Comparison of ENCODE assay signal across 14 cellular contexts in the genomic region with DNA sequence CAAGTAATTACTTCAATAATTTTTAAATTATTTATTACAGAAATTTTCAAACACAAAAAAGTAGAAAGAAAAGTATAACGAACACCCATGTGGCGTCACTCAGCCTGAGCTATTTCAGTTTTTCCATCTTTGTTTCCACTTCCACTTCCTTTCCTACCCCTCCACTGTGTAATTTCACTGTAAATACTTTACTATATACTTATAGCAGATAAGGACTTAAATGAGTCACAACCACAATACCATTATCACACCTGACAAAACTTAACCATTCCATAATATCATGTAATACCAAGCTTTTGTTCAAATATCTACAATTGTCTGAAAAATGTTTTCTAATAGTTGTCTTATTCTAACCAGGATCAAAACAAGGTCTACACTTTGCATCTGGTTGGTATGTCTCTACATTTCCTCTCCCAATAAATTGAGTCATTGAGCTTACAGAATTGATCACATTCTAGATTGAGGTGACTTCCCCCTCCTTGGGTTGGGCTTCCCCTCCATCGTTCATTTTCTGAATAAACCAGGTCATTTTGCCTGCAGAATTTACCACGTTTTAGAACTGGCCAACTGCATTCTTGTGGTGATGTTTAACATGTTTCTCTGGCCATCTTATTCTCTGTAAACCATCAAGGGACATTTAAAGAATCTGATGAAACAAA. TPM values are rescaled to one million over a fixed set of nuclear protein-coding genes. Genes with fewer than 3 reads are reported as not detected.
DNase-seq lines count a peak whose midpoint lies in the region; ATAC-seq and TF ChIP-seq lines count a peak whose summit lies in the region.
"Had no signal": no experiment of that assay in that cellular context is flagged by ENCODE, and none has a peak within 500 bp of the region (broad histone marks: within the 10 kb centered on the region; RNA-seq: fewer than 3 reads in every experiment).

No MANE protein-coding gene starts in this region.

- no peaks in the 10 kb centered on the region for H3K27me3 Mint-ChIP-seq in MCF 10A (ENCODE audit: insufficient read depth, unreplicated experiment)
- H3K27me3 Mint-ChIP-seq in chondrocyte (ENCODE audit: low read depth), result no peaks in the 10 kb centered on the region
- H3K27me3 Mint-ChIP-seq: type B pancreatic cell had no signal

- no peaks in the 10 kb centered on the region for H3K36me3 ChIP-seq in breast epithelium
- peaks cover 30% of the 10 kb centered on the region for H3K36me3 ChIP-seq in RWPE2 (ENCODE audit: low read depth)

- H3K4me3 Mint-ChIP-seq in MCF 10A (ENCODE audit: unreplicated experiment) (no peak overlapping the region), chondrocyte (ENCODE audit: unreplicated experiment) (no peak overlapping the region)
- H3K4me3 Mint-ChIP-seq: type B pancreatic cell had no signal

- H3K9me3 Mint-ChIP-seq in MCF 10A (ENCODE audit: unreplicated experiment), result no peaks in the 10 kb centered on the region
- peaks cover 18% of the 10 kb centered on the region for H3K9me3 Mint-ChIP-seq in chondrocyte (ENCODE audit: low read depth)

- H3K4me1 ChIP-seq in breast epithelium (no peaks in the 10 kb centered on the region), RWPE2 (ENCODE audit: insufficient read depth, poor library complexity, severe bottlenecking) (peaks cover 38% of the 10 kb centered on the region)

- no peak for TF ChIP-seq POLR2A in breast epithelium (IDR thresholded peaks at IDR 0.05)

- no peak overlapping the region for H3K4me3 ChIP-seq in breast epithelium
- no peak overlapping the region for H3K4me3 ChIP-seq in RWPE2 (ENCODE audit: severe bottlenecking)
- H3K4me3 ChIP-seq: heart left ventricle, K562 had no signal

- H3K27me3 ChIP-seq in breast epithelium (no peaks in the 10 kb centered on the region), RWPE2 (ENCODE audit: insufficient read depth, poor library complexity, severe bottlenecking) (no peaks in the 10 kb centered on the region)
- H3K27me3 ChIP-seq: heart left ventricle had no signal

- DNase-seq in MCF 10A (ENCODE audit: unreplicated experiment) (no peak), breast epithelium (ENCODE audit: low spot score in 2 of 2) (no peak), RWPE2 (ENCODE audit: low spot score) (no peak), chondrocyte (ENCODE audit: low spot score) (no peak), germinal center (ENCODE audit: low spot score) (no peak), NCI-H748 (lab: John Stamatoyannopoulos, UW; ENCODE audit: unreplicated experiment) (no peak)
- DNase-seq: heart left ventricle, left cardiac atrium, NCI-H748 treated with DMSO at 0.1 percent for 48 hours, Right ventricle myocardium superior had no signal

- CTCF ChIA-PET in MCF 10A (lab: Yijun Ruan, JAX), result interaction anchor here (0.6 to 1.6 kb wide), 2 partner anchors 9 to 1271 kb away, joined by 3 to 10 read pairs; no protein-coding TSS in a partner anchor

- H3K27ac Mint-ChIP-seq in MCF 10A (ENCODE audit: low read depth, unreplicated experiment) (peak overlapping the region; percentile 49), chondrocyte (ENCODE audit: unreplicated experiment) (peak overlapping the region; percentile 54)
- H3K27ac Mint-ChIP-seq: type B pancreatic cell had no signal

- H3K36me3 Mint-ChIP-seq in MCF 10A (ENCODE audit: insufficient read depth, unreplicated experiment), result peaks cover 11% of the 10 kb centered on the region
- peaks cover 41% of the 10 kb centered on the region for H3K36me3 Mint-ChIP-seq in chondrocyte (ENCODE audit: low read depth)

- ATAC-seq in RWPE2 (ENCODE audit: low read depth) (no peak), GM19351 (IDR thresholded peaks at IDR 0.05; ENCODE audit: unreplicated experiment) (no peak), GM18519 (IDR thresholded peaks at IDR 0.05; ENCODE audit: low FRiP score, unreplicated experiment) (no peak)
- ATAC-seq: heart left ventricle, K562, left cardiac atrium had no signal

- BruUV-seq in MCF 10A (replicated peaks; lab: Mats Ljungman, UMichigan), result no TSS peak

- POLR2A ChIA-PET in MCF 10A (lab: Yijun Ruan, JAX), result interaction anchor here (0.6 kb wide), 1 partner anchor 71 kb away, joined by 3 read pairs; no protein-coding TSS in a partner anchor

- H3K9me3 ChIP-seq in breast epithelium, result peaks cover 0 to 7% of the 10 kb centered on the region in 2 donors
- no peaks in the 10 kb centered on the region for H3K9me3 ChIP-seq in RWPE2 (ENCODE audit: severe bottlenecking)

- H3K4me1 Mint-ChIP-seq in MCF 10A (ENCODE audit: insufficient read depth, unreplicated experiment) (peaks cover 24% of the 10 kb centered on the region), chondrocyte (ENCODE audit: low read depth) (peaks cover 63% of the 10 kb centered on the region)

- TF ChIP-seq CTCF in MCF 10A (IDR thresholded peaks at IDR 0.05; ENCODE audit: unreplicated experiment) (no peak), breast epithelium (IDR thresholded peaks at IDR 0.05) (no peak), RWPE2 (IDR thresholded peaks at IDR 0.05; ENCODE audit: poor library complexity, severe bottlenecking) (no peak), chondrocyte (IDR thresholded peaks at IDR 0.05) (no peak)

- no peak overlapping the region for H3K27ac ChIP-seq in breast epithelium
- H3K27ac ChIP-seq in RWPE2 (ENCODE audit: poor library complexity, severe bottlenecking), result peak overlapping the region; percentile 97
- H3K27ac ChIP-seq: heart left ventricle had no signal

- intact Hi-C loops in MCF 10A (cut with micrococcal nuclease), result no loop called here
- intact Hi-C loops in breast epithelium (cut with DNase I; ENCODE audit: low total_unique reads), result no loop called here

RNA-seq across cellular contexts. Expression of a gene that starts 48.7 kb away (rescaled TPM):
- 16.2 and 16.9 TPM in 2 replicates for total RNA-seq in MCF 10A (2022)
- 10 to 100 TPM; 13.3 to 26.2 (median 15.7) TPM for total RNA-seq in breast epithelium
- 48.1 to 89.6 TPM (median 49.0 TPM) in 3 replicates for total RNA-seq in chondrocyte
